In the genomic region with DNA sequence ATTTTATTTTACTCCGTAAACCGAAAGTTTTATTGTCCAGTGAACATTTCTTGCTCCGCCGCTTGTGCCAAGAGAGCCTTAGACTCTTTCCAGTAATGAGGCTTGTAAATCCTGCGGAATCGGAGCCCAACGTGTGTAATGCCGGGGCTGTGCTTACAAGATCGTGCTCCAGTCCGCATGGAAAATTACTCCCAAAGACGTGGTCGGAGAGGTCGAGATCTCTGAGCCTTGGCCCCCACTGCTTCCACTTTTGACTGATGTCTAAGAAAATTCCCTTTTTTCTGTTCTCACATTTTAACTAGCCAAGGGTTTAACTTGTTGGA, we compare ENCODE assay signal across 8 cellular contexts. TPM values are rescaled to one million over a fixed set of nuclear protein-coding genes. Genes with fewer than 3 reads are reported as not detected.
DNase-seq lines count a peak whose midpoint lies in the region; ATAC-seq and TF ChIP-seq lines count a peak whose summit lies in the region.

No MANE protein-coding gene starts in this region.

- ATAC-seq in HG03196 (IDR thresholded peaks at IDR 0.05; ENCODE audit: unreplicated experiment) (no peak), natural killer cell (no peak), HG03025 (IDR thresholded peaks at IDR 0.05; ENCODE audit: low FRiP score, unreplicated experiment) (no peak)

- no peaks in the 10 kb centered on the region for H3K36me3 ChIP-seq in ES-I3 (ENCODE audit: insufficient read depth, low read length)

- peak overlapping the region; percentile 70 for H3K27ac ChIP-seq in epithelial cell of prostate

- H3K27ac Mint-ChIP-seq in nephron progenitor cell (peak overlapping the region; percentile 93), natural killer cell (no peak overlapping the region)

- no peaks in the 10 kb centered on the region for H3K9me3 ChIP-seq in ES-I3 (ENCODE audit: control insufficient read depth, insufficient read depth, low read length)

- intact Hi-C loops in natural killer cell (cut with micrococcal nuclease), result no loop called here

- no peaks in the 10 kb centered on the region for H3K9me3 Mint-ChIP-seq in nephron progenitor cell
- H3K9me3 Mint-ChIP-seq in natural killer cell, result peaks cover 3% of the 10 kb centered on the region in 2 donors

- H3K4me1 ChIP-seq in ES-I3 (ENCODE audit: insufficient read depth, low read length), result peaks cover 11% of the 10 kb centered on the region; the same call in 1 of the 2 replicates

- peak; percentile 70 for DNase-seq in NCI-H748 (lab: John Stamatoyannopoulos, UW; ENCODE audit: unreplicated experiment)
- DNase-seq in epithelial cell of prostate (ENCODE audit: low read depth, low spot score), result no peak
- peak; percentile 19 for DNase-seq in nephron progenitor cell
- no peak for DNase-seq in stimulated activated CD4-positive, alpha-beta T cell treated with anti-CD3 and anti-CD28 coated beads, Interleukin-2, amount 100 ng/mL, for 48 hours
- DNase-seq in natural killer cell, result no peak

- H3K9ac ChIP-seq in ES-I3 (ENCODE audit: low read depth, low read length), result peak overlapping the region; percentile 73

- peak overlapping the region; percentile 83 for H3K4me3 Mint-ChIP-seq in nephron progenitor cell
- H3K4me3 Mint-ChIP-seq in natural killer cell, result no peak overlapping the region

- H3K27me3 Mint-ChIP-seq in nephron progenitor cell (ENCODE audit: low read depth, poor library complexity) (no peaks in the 10 kb centered on the region), natural killer cell (ENCODE audit: low read depth in 2 of 2) (peaks cover 28 to 42% of the 10 kb centered on the region in 2 donors)

- peaks cover 4% of the 10 kb centered on the region for H3K36me3 Mint-ChIP-seq in nephron progenitor cell (ENCODE audit: low read depth)
- no peaks in the 10 kb centered on the region for H3K36me3 Mint-ChIP-seq in natural killer cell

- H3K4me1 Mint-ChIP-seq in nephron progenitor cell, result peaks cover 78% of the 10 kb centered on the region
- peaks cover 5 to 8% of the 10 kb centered on the region in 2 donors for H3K4me1 Mint-ChIP-seq in natural killer cell

- TF ChIP-seq CTCF in nephron progenitor cell (IDR thresholded peaks at IDR 0.05) (no peak), natural killer cell (IDR thresholded peaks at IDR 0.05) (no peak)

RNA-seq across cellular contexts. Expression of gene PLOD2, which starts 0.7 kb away (rescaled TPM):
- total RNA-seq in natural killer cell, result under 1 TPM in 2 of 3 donors, not detected in 1; 0.28 to 0.38 TPM

Comparison
In these comparisons a context has a peak if more than half of its experiments do, and no peak if none do; other contexts are left out.
1. DNase-seq: peak in NCI-H748 (single experiment) and nephron progenitor cell (single experiment); none in epithelial cell of prostate (single experiment), stimulated activated CD4-positive, alpha-beta T cell treated with anti-CD3 and anti-CD28 coated beads, Interleukin-2, amount 100 ng/mL, for 48 hours (0 of 2) and natural killer cell (single experiment).